In the genomic region with DNA sequence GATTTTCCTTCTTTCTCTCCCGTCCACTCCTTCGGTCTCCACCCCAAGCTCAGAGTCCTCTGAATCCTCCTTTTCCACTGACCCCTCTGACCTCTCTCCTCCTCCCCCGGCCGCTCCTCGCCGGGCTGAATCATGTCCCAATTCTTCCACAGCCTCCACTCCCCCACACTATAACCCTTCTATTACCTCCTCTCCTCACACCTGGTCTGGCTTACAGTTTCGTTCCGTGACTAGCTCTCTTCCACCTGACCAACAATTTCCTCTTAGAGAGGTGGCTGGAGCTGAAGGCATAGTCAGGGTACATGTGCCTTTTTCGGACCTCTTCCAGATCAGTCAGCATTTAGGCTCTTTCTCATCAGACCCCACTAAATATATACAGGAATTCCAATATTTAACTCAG, we compare ENCODE assay signal across 6 cellular contexts. TPM values are rescaled to one million over a fixed set of nuclear protein-coding genes. Genes with fewer than 3 reads are reported as not detected.
"Had no signal": no experiment of that assay in that cellular context is flagged by ENCODE, and none has a peak within 500 bp of the region (broad histone marks: within the 10 kb centered on the region; RNA-seq: fewer than 3 reads in every experiment).

No MANE protein-coding gene starts in this region.

RNA-seq across cellular contexts. Expression of a gene that starts 34.2 kb away (rescaled TPM):
- total RNA-seq: GM23248, GM23338, H1, H4, H9, HFFc6 had no signal
